Comparison of ENCODE assay signal across 9 cellular contexts in genomic region chr16:85234310-85235235, GRCh38.
DNase-seq lines count a peak whose midpoint lies in the region; ATAC-seq and TF ChIP-seq lines count a peak whose summit lies in the region.
"Had no signal": no experiment of that assay in that cellular context is flagged by ENCODE, and none has a peak within 500 bp of the region (broad histone marks: within the 10 kb centered on the region; RNA-seq: fewer than 3 reads in every experiment).

No MANE protein-coding gene starts in this region.

- CTCF ChIA-PET in activated CD8-positive, alpha-beta memory T cell treated with anti-CD3 and anti-CD28 coated beads, Interleukin-2, amount 10 ng/mL, durations not matched to agents 7 days and 5 days (lab: Charles Lee), result interaction anchor here (3.9 kb wide), 1 partner anchor 18 kb away, joined by 13 read pairs; no protein-coding TSS in a partner anchor

- TF ChIP-seq CTCF in astrocyte of the spinal cord (IDR thresholded peaks at IDR 0.05; ENCODE audit: low read depth, low read length) (no peak), tibial artery (IDR thresholded peaks at IDR 0.05) (no peak)

- H3K9me3 Mint-ChIP-seq in activated T-helper 17 cell treated with anti-CD3 and anti-CD28 coated beads, Interleukin-2, amount 50 U/mL, for 72 hours, result peaks cover 3% of the 10 kb centered on the region
- H3K9me3 Mint-ChIP-seq in activated CD8-positive, alpha-beta memory T cell treated with anti-CD3 and anti-CD28 coated beads, Interleukin-2, amount 10 ng/mL, durations not matched to agents 7 days and 5 days (ENCODE audit: low read depth), result no peaks in the 10 kb centered on the region

- DNase-seq in astrocyte of the spinal cord (ENCODE audit: low read depth, low spot score) (peak; percentile 89), iris pigment epithelial cell (ENCODE audit: low read depth) (peak; percentile 91), tibial artery (peak; percentile 66 to 89), NCI-H2081 treated with DMSO at 0.1 percent for 48 hours (lab: John Stamatoyannopoulos, UW) (no peak)
- no peak for DNase-seq in activated CD8-positive, alpha-beta memory T cell treated with anti-CD3 and anti-CD28 coated beads, Interleukin-2, amount 10 ng/mL, durations not matched to agents 7 days and 5 days

- H3K9ac ChIP-seq in HUES48 (ENCODE audit: low read depth, low read length), result no peak overlapping the region

- H3K4me1 Mint-ChIP-seq in activated T-helper 17 cell treated with anti-CD3 and anti-CD28 coated beads, Interleukin-2, amount 50 U/mL, for 72 hours, result peaks cover 7% of the 10 kb centered on the region
- H3K4me1 Mint-ChIP-seq in activated CD8-positive, alpha-beta memory T cell treated with anti-CD3 and anti-CD28 coated beads, Interleukin-2, amount 10 ng/mL, durations not matched to agents 7 days and 5 days, result peaks cover 3% of the 10 kb centered on the region

- H3K27me3 ChIP-seq in HUES48 (ENCODE audit: control insufficient read depth, insufficient read depth, low read length), result no peaks in the 10 kb centered on the region
- no peaks in the 10 kb centered on the region for H3K27me3 ChIP-seq in tibial artery

- H3K9me3 ChIP-seq in HUES48 (ENCODE audit: control insufficient read depth, insufficient read depth, low read length) (no peaks in the 10 kb centered on the region), tibial artery (no peaks in the 10 kb centered on the region)

- H3K27ac ChIP-seq in HUES48 (ENCODE audit: low read depth, low read length) (peak overlapping the region; percentile 92), tibial artery (peak overlapping the region; percentile 51 to 73)

- no peak for ATAC-seq in activated T-helper 17 cell treated with anti-CD3 and anti-CD28 coated beads, Interleukin-2, amount 50 U/mL, for 72 hours (replicated peaks)
- no peak for ATAC-seq in activated CD8-positive, alpha-beta memory T cell treated with anti-CD3 and anti-CD28 coated beads, Interleukin-2, amount 10 ng/mL, durations not matched to agents 7 days and 5 days
- no peak for ATAC-seq in GM21576 (IDR thresholded peaks at IDR 0.05; ENCODE audit: unreplicated experiment)

- intact Hi-C loops in tibial artery (cut with DNase I; ENCODE audit: low total_unique reads), result no loop called here

- in situ Hi-C loops in astrocyte of the spinal cord (cut with HindIII; ENCODE audit: low sequenced_read_pairs), result no loop called here

- H3K36me3 Mint-ChIP-seq in activated T-helper 17 cell treated with anti-CD3 and anti-CD28 coated beads, Interleukin-2, amount 50 U/mL, for 72 hours (ENCODE audit: low read depth), result no peaks in the 10 kb centered on the region
- H3K36me3 Mint-ChIP-seq in activated CD8-positive, alpha-beta memory T cell treated with anti-CD3 and anti-CD28 coated beads, Interleukin-2, amount 10 ng/mL, durations not matched to agents 7 days and 5 days, result no peaks in the 10 kb centered on the region

- H3K4me3 Mint-ChIP-seq in activated T-helper 17 cell treated with anti-CD3 and anti-CD28 coated beads, Interleukin-2, amount 50 U/mL, for 72 hours, result no peak overlapping the region
- H3K4me3 Mint-ChIP-seq in activated CD8-positive, alpha-beta memory T cell treated with anti-CD3 and anti-CD28 coated beads, Interleukin-2, amount 10 ng/mL, durations not matched to agents 7 days and 5 days, result no peak overlapping the region
- H3K4me3 Mint-ChIP-seq: IgD-negative memory B cell had no signal

- H3K27me3 Mint-ChIP-seq in activated T-helper 17 cell treated with anti-CD3 and anti-CD28 coated beads, Interleukin-2, amount 50 U/mL, for 72 hours, result peaks cover 32% of the 10 kb centered on the region
- peaks cover 15% of the 10 kb centered on the region for H3K27me3 Mint-ChIP-seq in activated CD8-positive, alpha-beta memory T cell treated with anti-CD3 and anti-CD28 coated beads, Interleukin-2, amount 10 ng/mL, durations not matched to agents 7 days and 5 days

- H3K36me3 ChIP-seq in HUES48 (ENCODE audit: control insufficient read depth, insufficient read depth, low read length) (no peaks in the 10 kb centered on the region), tibial artery (no peaks in the 10 kb centered on the region)

- H3K4me1 ChIP-seq in HUES48 (ENCODE audit: control insufficient read depth, insufficient read depth, low read length) (peaks cover 20% of the 10 kb centered on the region), tibial artery (peaks cover 12 to 76% (median 63%) of the 10 kb centered on the region in 4 donors)

- no peak overlapping the region for H3K27ac Mint-ChIP-seq in activated T-helper 17 cell treated with anti-CD3 and anti-CD28 coated beads, Interleukin-2, amount 50 U/mL, for 72 hours
- no peak overlapping the region for H3K27ac Mint-ChIP-seq in activated CD8-positive, alpha-beta memory T cell treated with anti-CD3 and anti-CD28 coated beads, Interleukin-2, amount 10 ng/mL, durations not matched to agents 7 days and 5 days
- H3K27ac Mint-ChIP-seq: IgD-negative memory B cell had no signal

- peak overlapping the region; percentile 55 for H3K4me3 ChIP-seq in HUES48 (ENCODE audit: low read depth, low read length)
- H3K4me3 ChIP-seq in astrocyte of the spinal cord (ENCODE audit: low read depth, low read length), result peak overlapping the region; percentile 25
- H3K4me3 ChIP-seq in tibial artery, result peak overlapping the region; percentile 42 to 59

Comparison
In these comparisons a context has a peak if more than half of its experiments do, and no peak if none do; other contexts are left out.
1. DNase-seq: peak in astrocyte of the spinal cord (single experiment), iris pigment epithelial cell (single experiment) and tibial artery (2 of 2); none in activated CD8-positive, alpha-beta memory T cell treated with anti-CD3 and anti-CD28 coated beads, Interleukin-2, amount 10 ng/mL, durations not matched to agents 7 days and 5 days (single experiment) and NCI-H2081 treated with DMSO at 0.1 percent for 48 hours (single experiment).
2. Peak in every context shown above with its lines, with median percentiles within 50 percentile points of each other: H3K4me3 ChIP-seq.